In the genomic region with DNA sequence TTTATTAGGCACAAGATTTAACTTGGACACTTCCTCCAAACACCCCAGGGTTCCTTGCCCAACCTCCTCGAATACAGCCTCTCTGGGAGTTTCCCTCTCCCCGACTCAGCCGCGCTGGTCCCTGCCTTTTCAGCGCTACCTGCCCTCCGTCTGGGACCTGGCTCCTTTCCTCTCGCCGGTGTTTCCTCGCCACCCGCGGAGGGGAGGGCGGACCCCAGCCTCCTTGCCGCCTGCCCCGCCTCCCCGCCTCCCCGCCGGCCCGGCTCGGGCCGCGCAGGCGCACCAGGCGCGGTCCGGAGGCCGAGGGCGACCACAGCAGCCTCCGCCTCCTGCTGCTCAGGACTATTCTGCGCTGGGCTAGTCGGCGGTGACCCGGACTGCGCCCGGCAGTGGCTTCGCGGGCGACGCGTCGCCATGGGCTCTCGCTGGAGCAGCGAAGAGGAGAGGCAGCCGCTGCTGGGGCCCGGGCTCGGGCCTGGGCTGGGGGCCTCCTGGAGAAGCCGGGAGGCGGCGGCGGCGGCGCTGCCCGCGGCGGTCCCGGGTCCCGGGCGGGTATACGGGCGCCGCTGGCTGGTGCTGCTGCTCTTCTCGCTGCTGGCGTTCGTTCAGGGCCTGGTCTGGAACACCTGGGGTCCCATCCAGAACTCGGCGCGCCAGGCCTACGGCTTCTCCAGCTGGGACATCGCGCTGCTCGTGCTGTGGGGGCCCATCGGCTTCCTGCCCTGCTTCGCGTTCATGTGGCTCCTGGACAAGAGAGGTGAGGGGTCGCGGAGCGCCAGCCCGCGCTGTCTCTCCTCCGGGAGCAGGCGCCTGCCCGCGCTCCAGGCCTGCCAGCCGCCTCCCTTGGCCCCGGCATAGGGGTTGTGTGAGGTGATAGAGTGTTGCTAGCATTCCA, we compare ENCODE assay signal across 1 cellular context.
A peak's percentile ranks its signal among the peaks of the same experiment; 100 is the strongest.
TF ChIP-seq lines count a peak whose summit lies in the region.

A gene with protein sequence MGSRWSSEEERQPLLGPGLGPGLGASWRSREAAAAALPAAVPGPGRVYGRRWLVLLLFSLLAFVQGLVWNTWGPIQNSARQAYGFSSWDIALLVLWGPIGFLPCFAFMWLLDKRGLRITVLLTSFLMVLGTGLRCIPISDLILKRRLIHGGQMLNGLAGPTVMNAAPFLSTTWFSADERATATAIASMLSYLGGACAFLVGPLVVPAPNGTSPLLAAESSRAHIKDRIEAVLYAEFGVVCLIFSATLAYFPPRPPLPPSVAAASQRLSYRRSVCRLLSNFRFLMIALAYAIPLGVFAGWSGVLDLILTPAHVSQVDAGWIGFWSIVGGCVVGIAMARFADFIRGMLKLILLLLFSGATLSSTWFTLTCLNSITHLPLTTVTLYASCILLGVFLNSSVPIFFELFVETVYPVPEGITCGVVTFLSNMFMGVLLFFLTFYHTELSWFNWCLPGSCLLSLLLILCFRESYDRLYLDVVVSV (plus strand): TSS at position 291 of the 895 bp plus-strand sequence. CDS start 124 bp downstream, at position 415.

TF ChIP-seq in HepG2, 621 proteins besides CTCF, POLR2A, EP300 and RAD21 (continued from another document and continues in another):
- TF ChIP-seq, protein P1, sequence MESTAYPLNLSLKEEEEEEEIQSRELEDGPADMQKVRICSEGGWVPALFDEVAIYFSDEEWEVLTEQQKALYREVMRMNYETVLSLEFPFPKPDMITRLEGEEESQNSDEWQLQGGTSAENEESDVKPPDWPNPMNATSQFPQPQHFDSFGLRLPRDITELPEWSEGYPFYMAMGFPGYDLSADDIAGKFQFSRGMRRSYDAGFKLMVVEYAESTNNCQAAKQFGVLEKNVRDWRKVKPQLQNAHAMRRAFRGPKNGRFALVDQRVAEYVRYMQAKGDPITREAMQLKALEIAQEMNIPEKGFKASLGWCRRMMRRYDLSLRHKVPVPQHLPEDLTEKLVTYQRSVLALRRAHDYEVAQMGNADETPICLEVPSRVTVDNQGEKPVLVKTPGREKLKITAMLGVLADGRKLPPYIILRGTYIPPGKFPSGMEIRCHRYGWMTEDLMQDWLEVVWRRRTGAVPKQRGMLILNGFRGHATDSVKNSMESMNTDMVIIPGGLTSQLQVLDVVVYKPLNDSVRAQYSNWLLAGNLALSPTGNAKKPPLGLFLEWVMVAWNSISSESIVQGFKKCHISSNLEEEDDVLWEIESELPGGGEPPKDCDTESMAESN (CRISPR knock-in tag; conservative IDR thresholded peaks at IDR 0.05) = peak; percentile 50; the same call in 1 of the 2 replicates
- TF ChIP-seq CHD4 (IDR thresholded peaks at IDR 0.05; ENCODE audit: borderline replicate concordance, low read length) (no peak), AKAP8 (CRISPR knock-in tag; IDR thresholded peaks at IDR 0.05) (peak; percentile 35; the same call in 1 of the 2 replicates), NR2C2 (CRISPR knock-in tag; IDR thresholded peaks at IDR 0.05; ENCODE audit: borderline replicate concordance) (peak; percentile 49; the same call in 1 of the 2 replicates), SRY (CRISPR knock-in tag; IDR thresholded peaks at IDR 0.05) (peak; percentile 83; the same call in 1 of the 2 replicates), ZNF232 (CRISPR knock-in tag; IDR thresholded peaks at IDR 0.05; ENCODE audit: borderline replicate concordance) (peak; percentile 85), ZSCAN25 (CRISPR knock-in tag; IDR thresholded peaks at IDR 0.05) (peak; percentile 30), KDM3A (CRISPR knock-in tag; IDR thresholded peaks at IDR 0.05; ENCODE audit: low read depth) (0 out of 2 replicates have a peak, but pooled peaks have one; percentile 38), PHF8 (CRISPR knock-in tag; IDR thresholded peaks at IDR 0.05) (peak; percentile 70), DNMT1 (CRISPR knock-in tag; IDR thresholded peaks at IDR 0.05) (peak; percentile 12; the same call in 1 of the 2 replicates), HDAC2 (CRISPR knock-in tag; IDR thresholded peaks at IDR 0.05) (0 out of 2 replicates have a peak, but pooled peaks have one; percentile 16), MEIS2 (CRISPR knock-in tag; IDR thresholded peaks at IDR 0.05) (peak; percentile 23; the same call in 1 of the 2 replicates), ZNF773 (CRISPR knock-in tag; IDR thresholded peaks at IDR 0.05; ENCODE audit: borderline replicate concordance) (peak; percentile 80; the same call in 1 of the 2 replicates), ZNF569 (CRISPR knock-in tag; IDR thresholded peaks at IDR 0.05; ENCODE audit: borderline replicate concordance) (no peak), ZNF235 (CRISPR knock-in tag; IDR thresholded peaks at IDR 0.05; ENCODE audit: borderline replicate concordance) (peak; percentile 56; the same call in 1 of the 2 replicates), FOXC1 (CRISPR knock-in tag; IDR thresholded peaks at IDR 0.05; ENCODE audit: borderline replicate concordance) (peak; percentile 16; the same call in 1 of the 2 replicates), ZNF761 (CRISPR knock-in tag; conservative IDR thresholded peaks at IDR 0.05) (peak; percentile 76; the same call in 1 of the 2 replicates), YY1 (IDR thresholded peaks at IDR 0.05; ENCODE audit: insufficient read depth, insufficient replicate concordance, low read depth, low read length) (peak; percentile 68), PHF20 (CRISPR knock-in tag; IDR thresholded peaks at IDR 0.05) (0 out of 2 replicates have a peak, but pooled peaks have one; percentile 33), KLF12 (CRISPR knock-in tag; IDR thresholded peaks at IDR 0.05; ENCODE audit: borderline replicate concordance) (0 out of 2 replicates have a peak, but pooled peaks have one; percentile 65), BHLHE40 (IDR thresholded peaks at IDR 0.05; ENCODE audit: low read length) (0 out of 2 replicates have a peak, but pooled peaks have one; percentile 6), KDM2A (CRISPR knock-in tag; IDR thresholded peaks at IDR 0.05; ENCODE audit: borderline replicate concordance, low read depth) (peak; percentile 48; the same call in 1 of the 2 replicates)
- TF ChIP-seq, protein P2, sequence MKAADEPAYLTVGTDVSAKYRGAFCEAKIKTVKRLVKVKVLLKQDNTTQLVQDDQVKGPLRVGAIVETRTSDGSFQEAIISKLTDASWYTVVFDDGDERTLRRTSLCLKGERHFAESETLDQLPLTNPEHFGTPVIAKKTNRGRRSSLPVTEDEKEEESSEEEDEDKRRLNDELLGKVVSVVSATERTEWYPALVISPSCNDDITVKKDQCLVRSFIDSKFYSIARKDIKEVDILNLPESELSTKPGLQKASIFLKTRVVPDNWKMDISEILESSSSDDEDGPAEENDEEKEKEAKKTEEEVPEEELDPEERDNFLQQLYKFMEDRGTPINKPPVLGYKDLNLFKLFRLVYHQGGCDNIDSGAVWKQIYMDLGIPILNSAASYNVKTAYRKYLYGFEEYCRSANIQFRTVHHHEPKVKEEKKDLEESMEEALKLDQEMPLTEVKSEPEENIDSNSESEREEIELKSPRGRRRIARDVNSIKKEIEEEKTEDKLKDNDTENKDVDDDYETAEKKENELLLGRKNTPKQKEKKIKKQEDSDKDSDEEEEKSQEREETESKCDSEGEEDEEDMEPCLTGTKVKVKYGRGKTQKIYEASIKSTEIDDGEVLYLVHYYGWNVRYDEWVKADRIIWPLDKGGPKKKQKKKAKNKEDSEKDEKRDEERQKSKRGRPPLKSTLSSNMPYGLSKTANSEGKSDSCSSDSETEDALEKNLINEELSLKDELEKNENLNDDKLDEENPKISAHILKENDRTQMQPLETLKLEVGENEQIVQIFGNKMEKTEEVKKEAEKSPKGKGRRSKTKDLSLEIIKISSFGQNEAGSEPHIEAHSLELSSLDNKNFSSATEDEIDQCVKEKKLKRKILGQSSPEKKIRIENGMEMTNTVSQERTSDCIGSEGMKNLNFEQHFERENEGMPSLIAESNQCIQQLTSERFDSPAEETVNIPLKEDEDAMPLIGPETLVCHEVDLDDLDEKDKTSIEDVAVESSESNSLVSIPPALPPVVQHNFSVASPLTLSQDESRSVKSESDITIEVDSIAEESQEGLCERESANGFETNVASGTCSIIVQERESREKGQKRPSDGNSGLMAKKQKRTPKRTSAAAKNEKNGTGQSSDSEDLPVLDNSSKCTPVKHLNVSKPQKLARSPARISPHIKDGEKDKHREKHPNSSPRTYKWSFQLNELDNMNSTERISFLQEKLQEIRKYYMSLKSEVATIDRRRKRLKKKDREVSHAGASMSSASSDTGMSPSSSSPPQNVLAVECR (CRISPR knock-in tag; IDR thresholded peaks at IDR 0.05; ENCODE audit: borderline replicate concordance) = peak; percentile 80
- TF ChIP-seq, protein P3, sequence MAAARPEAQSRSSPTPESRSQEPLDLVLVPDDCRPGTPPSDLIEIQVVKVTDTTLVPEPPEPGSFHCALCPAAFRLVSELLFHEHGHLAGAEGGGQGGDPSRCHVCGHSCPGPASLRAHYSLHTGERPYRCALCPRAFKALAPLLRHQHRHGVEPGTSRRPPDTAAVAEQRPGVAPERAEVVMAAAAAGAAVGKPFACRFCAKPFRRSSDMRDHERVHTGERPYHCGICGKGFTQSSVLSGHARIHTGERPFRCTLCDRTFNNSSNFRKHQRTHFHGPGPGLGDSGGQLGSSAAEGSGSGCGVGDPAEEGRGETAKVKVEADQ (CRISPR knock-in tag; IDR thresholded peaks at IDR 0.05; ENCODE audit: borderline replicate concordance) = no peak
- TF ChIP-seq, protein P4, sequence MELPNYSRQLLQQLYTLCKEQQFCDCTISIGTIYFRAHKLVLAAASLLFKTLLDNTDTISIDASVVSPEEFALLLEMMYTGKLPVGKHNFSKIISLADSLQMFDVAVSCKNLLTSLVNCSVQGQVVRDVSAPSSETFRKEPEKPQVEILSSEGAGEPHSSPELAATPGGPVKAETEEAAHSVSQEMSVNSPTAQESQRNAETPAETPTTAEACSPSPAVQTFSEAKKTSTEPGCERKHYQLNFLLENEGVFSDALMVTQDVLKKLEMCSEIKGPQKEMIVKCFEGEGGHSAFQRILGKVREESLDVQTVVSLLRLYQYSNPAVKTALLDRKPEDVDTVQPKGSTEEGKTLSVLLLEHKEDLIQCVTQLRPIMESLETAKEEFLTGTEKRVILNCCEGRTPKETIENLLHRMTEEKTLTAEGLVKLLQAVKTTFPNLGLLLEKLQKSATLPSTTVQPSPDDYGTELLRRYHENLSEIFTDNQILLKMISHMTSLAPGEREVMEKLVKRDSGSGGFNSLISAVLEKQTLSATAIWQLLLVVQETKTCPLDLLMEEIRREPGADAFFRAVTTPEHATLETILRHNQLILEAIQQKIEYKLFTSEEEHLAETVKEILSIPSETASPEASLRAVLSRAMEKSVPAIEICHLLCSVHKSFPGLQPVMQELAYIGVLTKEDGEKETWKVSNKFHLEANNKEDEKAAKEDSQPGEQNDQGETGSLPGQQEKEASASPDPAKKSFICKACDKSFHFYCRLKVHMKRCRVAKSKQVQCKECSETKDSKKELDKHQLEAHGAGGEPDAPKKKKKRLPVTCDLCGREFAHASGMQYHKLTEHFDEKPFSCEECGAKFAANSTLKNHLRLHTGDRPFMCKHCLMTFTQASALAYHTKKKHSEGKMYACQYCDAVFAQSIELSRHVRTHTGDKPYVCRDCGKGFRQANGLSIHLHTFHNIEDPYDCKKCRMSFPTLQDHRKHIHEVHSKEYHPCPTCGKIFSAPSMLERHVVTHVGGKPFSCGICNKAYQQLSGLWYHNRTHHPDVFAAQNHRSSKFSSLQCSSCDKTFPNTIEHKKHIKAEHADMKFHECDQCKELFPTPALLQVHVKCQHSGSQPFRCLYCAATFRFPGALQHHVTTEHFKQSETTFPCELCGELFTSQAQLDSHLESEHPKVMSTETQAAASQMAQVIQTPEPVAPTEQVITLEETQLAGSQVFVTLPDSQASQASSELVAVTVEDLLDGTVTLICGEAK (IDR thresholded peaks at IDR 0.05) = no peak
- TF ChIP-seq, protein P4 (CRISPR knock-in tag; IDR thresholded peaks at IDR 0.05) = no peak
- TF ChIP-seq, protein P5, sequence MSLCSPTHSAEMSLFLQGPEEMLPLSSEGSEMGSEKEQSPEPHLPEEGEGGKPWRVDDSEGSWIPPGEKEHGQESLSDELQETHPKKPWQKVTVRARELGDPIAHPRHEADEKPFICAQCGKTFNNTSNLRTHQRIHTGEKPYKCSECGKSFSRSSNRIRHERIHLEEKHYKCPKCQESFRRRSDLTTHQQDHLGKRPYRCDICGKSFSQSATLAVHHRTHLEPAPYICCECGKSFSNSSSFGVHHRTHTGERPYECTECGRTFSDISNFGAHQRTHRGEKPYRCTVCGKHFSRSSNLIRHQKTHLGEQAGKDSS (CRISPR knock-in tag; IDR thresholded peaks at IDR 0.05; ENCODE audit: borderline replicate concordance, low read depth) = peak; percentile 59; the same call in 1 of the 2 replicates
- TF ChIP-seq, protein P6, sequence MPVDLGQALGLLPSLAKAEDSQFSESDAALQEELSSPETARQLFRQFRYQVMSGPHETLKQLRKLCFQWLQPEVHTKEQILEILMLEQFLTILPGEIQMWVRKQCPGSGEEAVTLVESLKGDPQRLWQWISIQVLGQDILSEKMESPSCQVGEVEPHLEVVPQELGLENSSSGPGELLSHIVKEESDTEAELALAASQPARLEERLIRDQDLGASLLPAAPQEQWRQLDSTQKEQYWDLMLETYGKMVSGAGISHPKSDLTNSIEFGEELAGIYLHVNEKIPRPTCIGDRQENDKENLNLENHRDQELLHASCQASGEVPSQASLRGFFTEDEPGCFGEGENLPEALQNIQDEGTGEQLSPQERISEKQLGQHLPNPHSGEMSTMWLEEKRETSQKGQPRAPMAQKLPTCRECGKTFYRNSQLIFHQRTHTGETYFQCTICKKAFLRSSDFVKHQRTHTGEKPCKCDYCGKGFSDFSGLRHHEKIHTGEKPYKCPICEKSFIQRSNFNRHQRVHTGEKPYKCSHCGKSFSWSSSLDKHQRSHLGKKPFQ (CRISPR knock-in tag; IDR thresholded peaks at IDR 0.05; ENCODE audit: insufficient replicate concordance) = no peak
